In the genomic region with DNA sequence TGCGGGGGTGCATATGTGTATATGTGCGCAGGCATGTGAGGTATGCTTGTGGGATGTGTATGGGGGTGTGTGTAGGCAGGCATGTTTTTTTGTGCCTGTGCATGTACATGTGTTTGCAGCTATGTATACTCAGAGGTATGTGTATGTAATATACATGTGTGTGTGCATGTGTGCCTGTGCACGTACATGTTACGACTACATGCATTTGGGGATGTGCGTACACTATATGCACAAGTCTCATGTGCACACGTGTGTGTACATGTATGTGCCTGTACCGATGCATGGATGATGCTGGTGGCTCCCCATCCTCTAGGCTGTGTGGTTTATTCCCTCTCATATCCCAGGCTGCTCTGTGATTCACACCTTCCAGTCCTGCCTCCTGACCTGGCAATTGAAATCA, we compare ENCODE assay signal across 1 cellular context.
TF ChIP-seq lines count a peak whose summit lies in the region.

No MANE protein-coding gene starts in this region.

TF ChIP-seq in H1, 55 proteins besides CTCF, POLR2A, EP300 and RAD21:
- TF ChIP-seq NANOG (IDR thresholded peaks at IDR 0.05; ENCODE audit: insufficient read depth, low read depth, low read length, poor library complexity, severe bottlenecking) (no peak), FOSL1 (IDR thresholded peaks at IDR 0.05; ENCODE audit: insufficient read depth, low read depth, low read length) (no peak), ASH2L (IDR thresholded peaks at IDR 0.05; ENCODE audit: low read length) (no peak), KDM4A (IDR thresholded peaks at IDR 0.05; ENCODE audit: low read depth, low read length, severe bottlenecking) (no peak), SIN3A (conservative IDR thresholded peaks at IDR 0.05 in 1 of 2, IDR thresholded peaks at IDR 0.05 in 1 of 2; ENCODE audit: low read depth in 1 of 2, low read length in 2 of 2) (no peak), RXRA (IDR thresholded peaks at IDR 0.05; ENCODE audit: insufficient read depth, low read depth, low read length) (no peak)
